In the genomic region with DNA sequence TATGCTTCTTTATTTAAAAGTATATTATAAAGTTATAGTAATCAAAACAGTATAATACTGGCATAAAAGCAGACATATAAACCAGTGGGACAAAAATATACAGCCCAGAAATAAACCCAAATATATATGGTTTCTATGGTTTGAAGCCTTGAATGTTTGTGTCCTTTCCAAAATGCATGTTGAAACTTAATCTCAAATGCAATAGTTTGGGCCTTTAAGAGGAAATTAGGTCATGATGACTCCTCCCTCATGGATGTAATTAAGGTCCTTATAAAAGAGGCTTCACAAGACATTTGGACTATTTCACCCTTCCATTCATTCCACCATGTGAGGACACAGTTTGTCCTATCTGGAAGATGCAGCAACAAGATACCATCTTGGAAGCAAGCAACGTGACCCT, we compare ENCODE assay signal across 32 cellular contexts. TPM values are rescaled to one million over a fixed set of nuclear protein-coding genes. Genes with fewer than 3 reads are reported as not detected.
"Had no signal": no experiment of that assay in that cellular context is flagged by ENCODE, and none has a peak within 500 bp of the region (broad histone marks: within the 10 kb centered on the region; RNA-seq: fewer than 3 reads in every experiment).

A gene with protein sequence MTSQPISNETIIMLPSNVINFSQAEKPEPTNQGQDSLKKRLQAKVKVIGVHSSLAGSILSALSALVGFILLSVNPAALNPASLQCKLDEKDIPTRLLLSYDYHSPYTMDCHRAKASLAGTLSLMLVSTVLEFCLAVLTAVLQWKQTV (plus strand): TSS at position 301 of the 400 bp plus-strand sequence. CDS start 7,641 bp downstream, outside the sequence.

- H3K9me3 ChIP-seq: gastrocnemius medialis, lower lobe of right lung had no signal

- H3K36me3 ChIP-seq: esophagus squamous epithelium, gastrocnemius medialis, heart right ventricle, left lung, lower lobe of right lung had no signal

- FAIRE-seq: colon, endothelial cell of umbilical vein, islet of Langerhans, keratinocyte had no signal

- H3K27me3 ChIP-seq: dorsolateral prefrontal cortex, esophagus squamous epithelium, gastrocnemius medialis, heart right ventricle, left lung had no signal

- H3K4me3 ChIP-seq: coronary artery, dorsolateral prefrontal cortex, esophagus squamous epithelium, gastrocnemius medialis, heart right ventricle, left lung, lower lobe of right lung had no signal

- DNase-seq: dermis blood vessel endothelial cell; dorsolateral prefrontal cortex; effector CD4-positive, alpha-beta T cell; effector memory CD4-positive, alpha-beta T cell; erythroblast; esophagus squamous epithelium; foreskin fibroblast; foreskin melanocyte; gastrocnemius medialis; glutamatergic neuron; head of caudate nucleus; heart right ventricle; hippocampal formation; left cardiac atrium; left lung; left ventricle myocardium superior; lower lobe of right lung; mesenchymal stem cell; midbrain had no signal

- H3K27ac ChIP-seq: coronary artery, dorsolateral prefrontal cortex, epithelial cell of prostate, esophagus squamous epithelium, gastrocnemius medialis, heart right ventricle, left lung, lower lobe of right lung had no signal

- H3K4me1 ChIP-seq: esophagus squamous epithelium, gastrocnemius medialis, left lung, lower lobe of right lung had no signal

RNA-seq across cellular contexts. Expression of the gene that starts here (rescaled TPM):
- total RNA-seq: dermis blood vessel endothelial cell, dorsolateral prefrontal cortex, endothelial cell of umbilical vein, esophagus mucosa, esophagus squamous epithelium, gastrocnemius medialis, glomerular endothelial cell, kidney epithelial cell, left ventricle myocardium superior, lower leg skin, lower lobe of right lung, lung microvascular endothelial cell, mononuclear cell, mucosa of gallbladder had no signal
- polyA plus RNA-seq: endothelial cell of umbilical vein, keratinocyte had no signal
